In genomic region chr12:121466800-121467637, GRCh38 we compare ENCODE assay signal across 8 cellular contexts.
DNase-seq lines count a peak whose midpoint lies in the region; ATAC-seq and TF ChIP-seq lines count a peak whose summit lies in the region.

No MANE protein-coding gene starts in this region.

- 0 out of 2 replicates have a peak overlapping the region, but pooled peaks have one; percentile 65 for H3K27ac ChIP-seq in HUES6 (ENCODE audit: low read depth, low read length)

- H3K27me3 Mint-ChIP-seq in activated T-cell treated with anti-CD3 and anti-CD28 coated beads, Interleukin-2, amount 50 U/mL, for 72 hours (ENCODE audit: low read depth): no peaks in the 10 kb centered on the region
- peaks cover 7% of the 10 kb centered on the region for H3K27me3 Mint-ChIP-seq in nephron (ENCODE audit: low read depth)

- H3K9ac ChIP-seq in HUES6 (ENCODE audit: low read length): peak overlapping the region; percentile 84

- H3K9me3 Mint-ChIP-seq in activated T-cell treated with anti-CD3 and anti-CD28 coated beads, Interleukin-2, amount 50 U/mL, for 72 hours: no peaks in the 10 kb centered on the region
- no peaks in the 10 kb centered on the region for H3K9me3 Mint-ChIP-seq in nephron

- H3K4me3 ChIP-seq in HUES6 (ENCODE audit: low read depth, low read length) (peak overlapping the region; percentile 77), fibroblast of mammary gland (ENCODE audit: control insufficient read depth, low read depth, low read length) (peak overlapping the region; percentile 52)

- H3K27me3 ChIP-seq in HUES6 (ENCODE audit: control insufficient read depth, insufficient read depth, low read length): peaks cover 4% of the 10 kb centered on the region; the same call in 1 of the 2 replicates

- no peaks in the 10 kb centered on the region for H3K36me3 Mint-ChIP-seq in activated T-cell treated with anti-CD3 and anti-CD28 coated beads, Interleukin-2, amount 50 U/mL, for 72 hours (ENCODE audit: insufficient read depth in 2 of 2)
- no peaks in the 10 kb centered on the region for H3K36me3 Mint-ChIP-seq in nephron (ENCODE audit: low read depth)

- TF ChIP-seq CTCF in fibroblast of mammary gland (conservative IDR thresholded peaks at IDR 0.05; ENCODE audit: control insufficient read depth, insufficient read depth, low read depth, low read length) (no peak), nephron (IDR thresholded peaks at IDR 0.05; ENCODE audit: unreplicated experiment in 3 of 3) (no peak)

- peak; percentile 88 for ATAC-seq in GM21515 (IDR thresholded peaks at IDR 0.05; ENCODE audit: unreplicated experiment)
- ATAC-seq in activated T-cell treated with anti-CD3 and anti-CD28 coated beads, Interleukin-2, amount 50 U/mL, for 72 hours (replicated peaks in 1 of 2): peak; percentile 90 to 92

- H3K27ac Mint-ChIP-seq in activated T-cell treated with anti-CD3 and anti-CD28 coated beads, Interleukin-2, amount 50 U/mL, for 72 hours: no peak overlapping the region
- no peak overlapping the region for H3K27ac Mint-ChIP-seq in nephron

- H3K4me1 Mint-ChIP-seq in activated T-cell treated with anti-CD3 and anti-CD28 coated beads, Interleukin-2, amount 50 U/mL, for 72 hours (ENCODE audit: low read depth): peaks cover 27% of the 10 kb centered on the region
- peaks cover 12% of the 10 kb centered on the region for H3K4me1 Mint-ChIP-seq in nephron

- H3K9me3 ChIP-seq in HUES6 (ENCODE audit: control insufficient read depth, insufficient read depth, low read depth, low read length): no peaks in the 10 kb centered on the region

- no peaks in the 10 kb centered on the region for H3K36me3 ChIP-seq in HUES6 (ENCODE audit: control insufficient read depth, insufficient read depth, low read length)

- DNase-seq in DMS153 (lab: John Stamatoyannopoulos, UW) (peak; percentile 77), OCI-M1 (lab: John Stamatoyannopoulos, UW) (peak; percentile 91), fibroblast of mammary gland (ENCODE audit: low read depth) (peak; percentile 74)
- peak; percentile 90 to 91 for DNase-seq in activated T-cell treated with anti-CD3 and anti-CD28 coated beads, Interleukin-2, amount 50 U/mL, for 72 hours
- peak; percentile 77 to 86 (median 86) for DNase-seq in stimulated activated naive CD4-positive, alpha-beta T cell (lab: John Stamatoyannopoulos, UW)

- peak overlapping the region; percentile 40 to 56 for H3K4me3 Mint-ChIP-seq in activated T-cell treated with anti-CD3 and anti-CD28 coated beads, Interleukin-2, amount 50 U/mL, for 72 hours
- H3K4me3 Mint-ChIP-seq in nephron: peak overlapping the region in 2 of 3 experiments; percentile 28 to 58

- H3K4me1 ChIP-seq in HUES6 (ENCODE audit: control insufficient read depth, insufficient read depth, low read length): peaks cover 18% of the 10 kb centered on the region

Comparison
In these comparisons a context has a peak if more than half of its experiments do, and no peak if none do; other contexts are left out.
1. Peak in every context shown above with its lines: DNase-seq, ATAC-seq, H3K4me3 ChIP-seq and H3K27ac ChIP-seq.